ENCODE assay signal across 10 cellular contexts in the genomic region with DNA sequence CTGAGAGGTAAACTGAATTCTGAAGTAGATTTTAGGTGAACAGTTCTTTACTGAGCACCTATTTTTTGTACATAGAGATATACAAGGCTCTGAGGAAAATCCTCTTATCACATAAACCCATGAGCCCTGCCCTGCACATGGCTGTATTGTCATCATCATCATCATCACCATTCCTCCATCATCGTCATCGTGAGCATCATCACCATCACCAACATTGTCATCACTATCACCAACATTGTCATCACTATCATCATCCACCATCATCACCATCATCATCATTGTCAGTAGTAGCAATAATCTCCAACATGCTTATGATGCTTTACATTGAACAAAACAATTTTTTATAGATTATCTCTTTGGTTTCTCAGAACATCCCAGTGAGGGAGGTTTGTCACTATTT. TPM values are rescaled to one million over a fixed set of nuclear protein-coding genes. Genes with fewer than 3 reads are reported as not detected.
"Had no signal": no experiment of that assay in that cellular context is flagged by ENCODE, and none has a peak within 500 bp of the region (broad histone marks: within the 10 kb centered on the region; RNA-seq: fewer than 3 reads in every experiment).

No MANE protein-coding gene starts in this region.

- H3K9me3 ChIP-seq: HAP-1 had no signal

- FAIRE-seq: K562 had no signal

- DNase-seq: GM23248, GOT3, H7, KG1 had no signal

- H3K9ac ChIP-seq: GM23248 had no signal

- H3K4me1 ChIP-seq: HAP-1 had no signal

- H3K27ac ChIP-seq: GM23248, HL-60 had no signal

- ATAC-seq: HCT116, K562 had no signal

- H3K36me3 ChIP-seq: HAP-1 had no signal

- H3K4me3 ChIP-seq: GM23248, HAP-1, K562 had no signal

RNA-seq across cellular contexts. Expression of a gene that starts 20.7 kb away (rescaled TPM):
- total RNA-seq: H4, HT1080, K562 had no signal
- polyA plus RNA-seq: GM23248, K562 had no signal
